Comparison of ENCODE assay signal across 3 cellular contexts in genomic region chr1:95575291-95575690, GRCh38.
"Had no signal": no experiment of that assay in that cellular context is flagged by ENCODE, and none has a peak within 500 bp of the region (broad histone marks: within the 10 kb centered on the region; RNA-seq: fewer than 3 reads in every experiment).

No MANE protein-coding gene starts in this region.

- H3K4me3 ChIP-seq: GM12878 had no signal

- ATAC-seq: GM12878 had no signal

- DNase-seq: GDM1, GF-D8 had no signal
